ENCODE assay signal across 29 cellular contexts in genomic region chr21:46414965-46415275, GRCh38.
"Had no signal": no experiment of that assay in that cellular context is flagged by ENCODE, and none has a peak within 500 bp of the region (broad histone marks: within the 10 kb centered on the region; RNA-seq: fewer than 3 reads in every experiment).

No MANE protein-coding gene starts in this region.

- H3K27ac Mint-ChIP-seq: activated CD4-positive, alpha-beta T cell treated with anti-CD3 and anti-CD28 coated beads for 36 hours; activated CD8-positive, alpha-beta T cell treated with anti-CD3 and anti-CD28 coated beads for 36 hours; activated naive CD8-positive, alpha-beta T cell treated with anti-CD3 and anti-CD28 coated beads, Interleukin-2, amount 10 ng/mL, durations not matched to agents 7 days and 5 days; activated T-cell treated with anti-CD3 and anti-CD28 coated beads, Interleukin-2, amount 50 U/mL, for 72 hours; activated T-helper 2 cell treated with anti-CD3 and anti-CD28 coated beads, Interferon-gamma antibody, Interleukin-2, Interleukin-4, amounts not matched to agents 10 μg/mL and 5 μg/mL and 100 μg/mL, durations not matched to agents 14 hours and 24 hours and 36 hours; T-cell had no signal

- H3K4me1 ChIP-seq: adrenal gland, breast epithelium, Peyer's patch had no signal

- H3K27ac ChIP-seq: adrenal gland, breast epithelium, Peyer's patch, SK-N-MC, VCaP had no signal

- H3K4me3 ChIP-seq: adrenal gland, breast epithelium, MG63, Peyer's patch, SK-N-MC had no signal

- H3K4me1 Mint-ChIP-seq: activated CD4-positive, alpha-beta T cell treated with anti-CD3 and anti-CD28 coated beads for 36 hours had no signal

- H3K27me3 Mint-ChIP-seq: activated CD4-positive, alpha-beta T cell treated with anti-CD3 and anti-CD28 coated beads for 36 hours; activated CD8-positive, alpha-beta T cell treated with anti-CD3 and anti-CD28 coated beads for 36 hours; activated naive CD8-positive, alpha-beta T cell treated with anti-CD3 and anti-CD28 coated beads, Interleukin-2, amount 10 ng/mL, durations not matched to agents 7 days and 5 days; T-cell had no signal

- H3K27me3 ChIP-seq: adrenal gland, breast epithelium, MG63, Peyer's patch had no signal

- DNase-seq: activated CD4-positive, alpha-beta T cell treated with anti-CD3 and anti-CD28 coated beads for 36 hours; activated CD8-positive, alpha-beta memory T cell treated with anti-CD3 and anti-CD28 coated beads, Interleukin-2, amount 50 U/mL, for 4 hours; activated CD8-positive, alpha-beta T cell treated with anti-CD3 and anti-CD28 coated beads for 36 hours; activated gamma-delta T cell treated with Interleukin-2 at 50 U/mL for 16 hours; activated naive CD4-positive, alpha-beta T cell treated with anti-CD3 and anti-CD28 coated beads, Interleukin-2, amount 50 U/mL, for 16 hours; activated naive CD8-positive, alpha-beta T cell treated with anti-CD3 and anti-CD28 coated beads, Interleukin-2, amount 10 ng/mL, durations not matched to agents 7 days and 5 days; activated T-cell treated with anti-CD3 and anti-CD28 coated beads, Interleukin-2, amount 50 U/mL, for 72 hours; adrenal gland; anterior cingulate cortex; MG63; MV-4-11; NCI-H1092 treated with DMSO at 0.1 percent for 48 hours; NCI-H1417 treated with DMSO at 0.1 percent for 48 hours; NCI-H1694; NCI-H2029; NCI-H2107; NCI-H2171 treated with DMSO at 0.1 percent for 48 hours; NCI-H226; NCI-H510A; NCI-H526 treated with DMSO at 0.1 percent for 48 hours; NK-92 treated with Interleukin-12 subunit alpha and Interleukin-12 subunit beta, amount 100 ng/mL, for 24 hours; Peyer's patch; T-cell; T-helper 2 cell; T1000 had no signal

- H3K9me3 Mint-ChIP-seq: activated CD8-positive, alpha-beta T cell treated with anti-CD3 and anti-CD28 coated beads for 36 hours; activated naive CD8-positive, alpha-beta T cell treated with anti-CD3 and anti-CD28 coated beads, Interleukin-2, amount 10 ng/mL, durations not matched to agents 7 days and 5 days; activated T-cell treated with anti-CD3 and anti-CD28 coated beads, Interleukin-2, amount 50 U/mL, for 72 hours; activated T-helper 2 cell treated with anti-CD3 and anti-CD28 coated beads, Interferon-gamma antibody, Interleukin-2, Interleukin-4, amounts not matched to agents 10 μg/mL and 5 μg/mL and 100 μg/mL, durations not matched to agents 14 hours and 24 hours and 36 hours; T-cell had no signal

- H3K9me3 ChIP-seq: adrenal gland, breast epithelium, MG63, Peyer's patch had no signal

- ATAC-seq: activated CD4-positive, alpha-beta T cell treated with anti-CD3 and anti-CD28 coated beads for 36 hours; activated CD8-positive, alpha-beta T cell treated with anti-CD3 and anti-CD28 coated beads for 36 hours; activated T-cell treated with anti-CD3 and anti-CD28 coated beads, Interleukin-2, amount 50 U/mL, for 72 hours; T-cell had no signal

- H3K4me3 Mint-ChIP-seq: activated CD4-positive, alpha-beta T cell treated with anti-CD3 and anti-CD28 coated beads for 36 hours; activated CD8-positive, alpha-beta T cell treated with anti-CD3 and anti-CD28 coated beads for 36 hours; activated naive CD8-positive, alpha-beta T cell treated with anti-CD3 and anti-CD28 coated beads, Interleukin-2, amount 10 ng/mL, durations not matched to agents 7 days and 5 days; activated T-cell treated with anti-CD3 and anti-CD28 coated beads, Interleukin-2, amount 50 U/mL, for 72 hours; T-cell had no signal
